Comparison of ENCODE assay signal across 18 cellular contexts in genomic region chr17:9985622-9986021, GRCh38.
DNase-seq lines count a peak whose midpoint lies in the region; ATAC-seq and TF ChIP-seq lines count a peak whose summit lies in the region.
"Had no signal": no experiment of that assay in that cellular context is flagged by ENCODE, and none has a peak within 500 bp of the region (broad histone marks: within the 10 kb centered on the region; RNA-seq: fewer than 3 reads in every experiment).

No MANE protein-coding gene starts in this region.

- peak overlapping the region in 1 of 5 donors; percentile 14 for H3K4me3 Mint-ChIP-seq in immature natural killer cell
- no peak overlapping the region for H3K4me3 Mint-ChIP-seq in effector memory CD8-positive, alpha-beta T cell
- H3K4me3 Mint-ChIP-seq: B cell; CD4-positive, alpha-beta memory T cell; GM23338 had no signal

- peaks cover 10 to 13% (median 12%) of the 10 kb centered on the region in 3 donors for H3K36me3 Mint-ChIP-seq in immature natural killer cell
- H3K36me3 Mint-ChIP-seq in effector memory CD8-positive, alpha-beta T cell (ENCODE audit: insufficient read depth), result no peaks in the 10 kb centered on the region
- H3K36me3 Mint-ChIP-seq: CD4-positive, alpha-beta memory T cell had no signal

- 37 to 60% (median 52%) methylated on average over 7 to 8 of the region's 8 CpGs for WGBS in spleen, 5 donors

- no peak for TF ChIP-seq POLR2A in spleen (IDR thresholded peaks at IDR 0.05)

- H3K27ac Mint-ChIP-seq in immature natural killer cell, result peak overlapping the region in 5 of 6 donors; percentile 22 to 77 (median 32)
- H3K27ac Mint-ChIP-seq in effector memory CD8-positive, alpha-beta T cell, result no peak overlapping the region
- H3K27ac Mint-ChIP-seq: B cell; CD4-positive, alpha-beta memory T cell; GM23338 had no signal

- peaks cover 0 to 11% (median 10%) of the 10 kb centered on the region in 11 experiments; a peak in 14 of 22 replicates for H3K9me3 ChIP-seq in BLaER1 treated with 17β-estradiol and CSF1 and Interleukin-3, amounts not matched to agents 10 nM and 100 nM (replicated peaks in 1 of 11)
- no peaks in the 10 kb centered on the region for H3K9me3 ChIP-seq in upper lobe of right lung
- peaks cover 0 to 4% (median 0%) of the 10 kb centered on the region in 8 donors for H3K9me3 ChIP-seq in spleen

- H3K36me3 ChIP-seq in BLaER1 treated with 17β-estradiol and CSF1 and Interleukin-3, amounts not matched to agents 10 nM and 100 nM, result peaks cover 10 to 95% (median 68%) of the 10 kb centered on the region in 11 experiments
- H3K36me3 ChIP-seq in upper lobe of right lung (no peaks in the 10 kb centered on the region), spleen (peaks cover 0 to 13% (median 0%) of the 10 kb centered on the region in 6 donors)

- H3K27me3 Mint-ChIP-seq in immature natural killer cell (ENCODE audit: low read depth in 3 of 3), result peaks cover 0 to 8% (median 0%) of the 10 kb centered on the region in 3 donors
- no peaks in the 10 kb centered on the region for H3K27me3 Mint-ChIP-seq in effector memory CD8-positive, alpha-beta T cell
- H3K27me3 Mint-ChIP-seq: B cell; CD4-positive, alpha-beta memory T cell had no signal

- H3K9me3 Mint-ChIP-seq in immature natural killer cell, result peaks cover 0 to 3% (median 0%) of the 10 kb centered on the region in 6 donors
- no peaks in the 10 kb centered on the region for H3K9me3 Mint-ChIP-seq in effector memory CD8-positive, alpha-beta T cell

- no peaks in the 10 kb centered on the region for H3K27me3 ChIP-seq in BLaER1 treated with 17β-estradiol and CSF1 and Interleukin-3, amounts not matched to agents 10 nM and 100 nM
- H3K27me3 ChIP-seq in upper lobe of right lung, result no peaks in the 10 kb centered on the region
- H3K27me3 ChIP-seq in spleen (replicated peaks in 1 of 7), result no peaks in the 10 kb centered on the region

- H3K27ac ChIP-seq in BLaER1 treated with 17β-estradiol and CSF1 and Interleukin-3, amounts not matched to agents 10 nM and 100 nM, result peak overlapping the region in 10 of 11 experiments; percentile 19 to 73 (median 63); a peak in 13 of 22 replicates
- H3K27ac ChIP-seq in upper lobe of right lung (no peak overlapping the region), spleen (peak overlapping the region in 2 of 8 donors; percentile 8 to 74)
- H3K27ac ChIP-seq: C4-2B, HL-60 had no signal

- H3K4me2 ChIP-seq in BLaER1 treated with 17β-estradiol and CSF1 and Interleukin-3, amounts not matched to agents 10 nM and 100 nM, result peak overlapping the region; percentile 74 to 92 (median 86)
- H3K4me2 ChIP-seq: GM23338 had no signal

- H3K9ac ChIP-seq in BLaER1 treated with 17β-estradiol and CSF1 and Interleukin-3, amounts not matched to agents 10 nM and 100 nM, result peak overlapping the region in 8 of 11 experiments; percentile 1 to 46 (median 20); a peak in 7 of 22 replicates

- peaks cover 23 to 100% (median 98%) of the 10 kb centered on the region in 11 experiments for H4K20me1 ChIP-seq in BLaER1 treated with 17β-estradiol and CSF1 and Interleukin-3, amounts not matched to agents 10 nM and 100 nM

- peak overlapping the region in 3 of 10 experiments; percentile 10 to 25 (median 23); a peak in 4 of 20 replicates for H3K4me3 ChIP-seq in BLaER1 treated with 17β-estradiol and CSF1 and Interleukin-3, amounts not matched to agents 10 nM and 100 nM
- H3K4me3 ChIP-seq in upper lobe of right lung (no peak overlapping the region), spleen (no peak overlapping the region)
- H3K4me3 ChIP-seq: GM23338 had no signal

- peaks cover 68 to 100% (median 95%) of the 10 kb centered on the region in 10 experiments for H3K4me1 ChIP-seq in BLaER1 treated with 17β-estradiol and CSF1 and Interleukin-3, amounts not matched to agents 10 nM and 100 nM
- H3K4me1 ChIP-seq in upper lobe of right lung (peaks cover 8% of the 10 kb centered on the region), spleen (peaks cover 8 to 50% (median 23%) of the 10 kb centered on the region in 6 donors)

- intact Hi-C loops in posterior vena cava (cut with DNase I) (loop anchor here in 1 of 2 donors (10.0 kb wide), 1 partner anchor 239 kb away; no protein-coding TSS in a partner anchor), upper lobe of right lung (cut with DNase I) (no loop called here), spleen (cut with DNase I; ENCODE audit: low total_unique reads) (no loop called here)

- DNase-seq in immature natural killer cell (no peak), posterior vena cava (ENCODE audit: low spot score) (peak; percentile 67), upper lobe of right lung (no peak), NCI-H446 (lab: John Stamatoyannopoulos, UW) (no peak), spleen (no peak)
- DNase-seq in effector memory CD8-positive, alpha-beta T cell, result no peak
- DNase-seq: 8988T; CD4-positive, alpha-beta memory T cell; DMS153; DMS79; GDM1; HCEC 1CT; IMR-90 had no signal

- no peak for TF ChIP-seq CTCF in upper lobe of right lung (IDR thresholded peaks at IDR 0.05)
- TF ChIP-seq CTCF in spleen (IDR thresholded peaks at IDR 0.05 in 8 of 11, conservative IDR thresholded peaks at IDR 0.05 in 3 of 11), result no peak

- ATAC-seq in upper lobe of right lung, result peak; percentile 15
- ATAC-seq in effector memory CD8-positive, alpha-beta T cell (replicated peaks), result no peak
- ATAC-seq: GM23338 had no signal

- peaks cover 60 to 84% of the 10 kb centered on the region in 2 donors for H3K4me1 Mint-ChIP-seq in immature natural killer cell
- H3K4me1 Mint-ChIP-seq in effector memory CD8-positive, alpha-beta T cell (ENCODE audit: low read depth in 2 of 2), result peaks cover 22 to 32% of the 10 kb centered on the region in 2 donors

Comparison
In these comparisons a context has a peak if more than half of its experiments do, and no peak if none do; other contexts are left out.
1. H3K27ac Mint-ChIP-seq: peak in immature natural killer cell (5 of 6); none in effector memory CD8-positive, alpha-beta T cell (0 of 2).